Comparison of ENCODE assay signal across 26 cellular contexts in the genomic region with DNA sequence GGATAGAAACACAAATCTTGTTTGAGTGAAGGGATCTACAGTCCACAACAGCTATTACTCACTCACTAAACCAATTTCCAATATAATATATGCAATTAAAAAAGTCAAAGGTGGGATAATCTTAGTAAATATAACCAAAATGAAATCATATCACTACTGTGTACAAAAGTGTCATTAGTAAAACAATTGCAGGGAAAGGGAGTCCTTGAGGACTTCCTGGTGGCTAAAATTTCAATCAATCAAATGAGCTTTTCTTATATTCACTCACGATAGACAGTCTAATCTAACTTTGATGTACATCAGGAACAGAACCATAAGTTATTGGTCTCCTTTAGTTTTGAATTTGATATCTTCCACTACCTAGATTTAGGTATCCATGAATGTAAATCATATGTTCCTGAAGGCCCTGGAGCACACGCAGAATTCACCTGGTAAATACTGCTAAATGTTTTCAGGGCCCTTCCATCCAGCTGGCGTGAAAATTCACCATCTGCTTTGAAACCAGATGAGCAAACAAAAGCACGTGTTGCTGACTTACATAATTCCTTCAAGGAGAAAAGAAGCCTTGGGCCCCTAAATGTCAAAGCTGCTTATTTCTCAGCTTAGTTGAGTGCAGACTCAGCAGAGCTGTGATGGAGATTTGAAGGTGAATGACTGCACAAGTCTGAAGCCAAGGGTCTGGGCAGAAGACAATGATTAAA.
DNase-seq lines count a peak whose midpoint lies in the region; ATAC-seq and TF ChIP-seq lines count a peak whose summit lies in the region.
"Had no signal": no experiment of that assay in that cellular context is flagged by ENCODE, and none has a peak within 500 bp of the region (broad histone marks: within the 10 kb centered on the region; RNA-seq: fewer than 3 reads in every experiment).

No MANE protein-coding gene starts in this region.

- H3K4me3 Mint-ChIP-seq in glutamatergic neuron (ENCODE audit: unreplicated experiment): no peak overlapping the region
- H3K4me3 Mint-ChIP-seq: neural progenitor cell; stimulated activated naive CD8-positive, alpha-beta T cell treated with anti-CD3 and anti-CD28 coated beads, Interleukin-15, Interleukin-2, amounts not matched to agents 100 ng/mL and 50 ng/mL, for 24 hours had no signal

- H3K27ac Mint-ChIP-seq in glutamatergic neuron (ENCODE audit: unreplicated experiment): peak overlapping the region; percentile 34
- H3K27ac Mint-ChIP-seq: activated T-helper 2 cell treated with anti-CD3 and anti-CD28 coated beads, Interferon-gamma antibody, Interleukin-2, Interleukin-4, amounts not matched to agents 10 μg/mL and 5 μg/mL and 100 μg/mL, durations not matched to agents 14 hours and 24 hours and 36 hours; neural progenitor cell; stimulated activated naive CD8-positive, alpha-beta T cell treated with anti-CD3 and anti-CD28 coated beads, Interleukin-15, Interleukin-2, amounts not matched to agents 100 ng/mL and 50 ng/mL, for 24 hours had no signal

- no peak for TF ChIP-seq CTCF in glutamatergic neuron (IDR thresholded peaks at IDR 0.05; ENCODE audit: partially characterized antibody, unreplicated experiment)

- DNase-seq in DMS153 (lab: John Stamatoyannopoulos, UW): peak; percentile 35
- DNase-seq in DMS153 treated with DMSO at 0.1 percent for 48 hours (lab: John Stamatoyannopoulos, UW; ENCODE audit: unreplicated experiment): no peak
- peak; percentile 26 for DNase-seq in NCI-H1092 treated with DMSO at 0.1 percent for 48 hours (lab: John Stamatoyannopoulos, UW)
- peak; percentile 74 for DNase-seq in NCI-H524 treated with DMSO at 0.1 percent for 48 hours (lab: John Stamatoyannopoulos, UW)
- no peak for DNase-seq in glutamatergic neuron
- DNase-seq in DMS79 (lab: John Stamatoyannopoulos, UW): no peak
- DNase-seq: activated CD4-positive, alpha-beta T cell treated with anti-CD3 and anti-CD28 coated beads for 4 hours; activated naive CD4-positive, alpha-beta T cell treated with anti-CD3 and anti-CD28 coated beads, Interleukin-2, amount 50 U/mL, for 16 hours; brain microvascular endothelial cell; Caco-2; cerebellar nuclear complex; EL; foreskin fibroblast; heart left ventricle; kidney; left ventricle myocardium superior; NCI-H187; stimulated activated CD4-positive, alpha-beta T cell treated with anti-CD3 and anti-CD28 coated beads, Interleukin-1b, Interleukin-23, amount 100 ng/mL, for 48 hours; T1000 had no signal

- peaks cover 5% of the 10 kb centered on the region for H3K9me3 Mint-ChIP-seq in glutamatergic neuron (ENCODE audit: unreplicated experiment)

- no peak for ATAC-seq in HG02981 (IDR thresholded peaks at IDR 0.05; ENCODE audit: unreplicated experiment)
- ATAC-seq in GM18873 (IDR thresholded peaks at IDR 0.05; ENCODE audit: low FRiP score, unreplicated experiment): no peak
- ATAC-seq: esophagus mucosa, HCT116, heart left ventricle, left ventricle myocardium superior had no signal

- H3K27me3 Mint-ChIP-seq in glutamatergic neuron (ENCODE audit: unreplicated experiment): peaks cover 4% of the 10 kb centered on the region
- H3K27me3 Mint-ChIP-seq: stimulated activated naive CD8-positive, alpha-beta T cell treated with anti-CD3 and anti-CD28 coated beads, Interleukin-15, Interleukin-2, amounts not matched to agents 100 ng/mL and 50 ng/mL, for 24 hours had no signal

- peaks cover 10% of the 10 kb centered on the region for H3K36me3 Mint-ChIP-seq in glutamatergic neuron (ENCODE audit: unreplicated experiment)
- H3K36me3 Mint-ChIP-seq: neural progenitor cell had no signal

- no peaks in the 10 kb centered on the region for H3K4me1 Mint-ChIP-seq in glutamatergic neuron (ENCODE audit: low read depth, unreplicated experiment)
- H3K4me1 Mint-ChIP-seq: neural progenitor cell had no signal

Comparison
In these comparisons a context has a peak if more than half of its experiments do, and no peak if none do; other contexts are left out.
1. DNase-seq: peak in DMS153 (single experiment), NCI-H1092 treated with DMSO at 0.1 percent for 48 hours (single experiment) and NCI-H524 treated with DMSO at 0.1 percent for 48 hours (single experiment); none in DMS153 treated with DMSO at 0.1 percent for 48 hours (single experiment), glutamatergic neuron (single experiment) and DMS79 (single experiment).